ENCODE assay signal across 18 cellular contexts in the genomic region with DNA sequence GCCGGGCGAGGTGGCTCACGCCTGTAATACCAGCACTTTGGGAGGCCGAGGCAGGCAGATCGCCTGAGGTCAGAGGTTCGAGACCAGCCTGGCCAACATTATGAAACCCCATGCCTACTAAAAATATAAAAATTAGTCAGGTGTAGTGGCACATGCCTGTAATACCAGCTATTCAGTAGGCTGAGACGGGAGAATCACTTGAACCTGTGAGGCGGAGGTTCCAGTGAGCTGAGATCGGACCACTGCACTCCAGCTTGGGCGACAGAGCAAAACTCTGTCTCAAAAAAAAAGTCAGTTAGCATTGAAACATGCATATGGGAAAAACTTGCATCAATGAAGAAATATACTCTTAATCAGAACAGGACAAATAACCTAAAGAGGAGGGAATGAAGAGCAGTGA. TPM values are rescaled to one million over a fixed set of nuclear protein-coding genes. Genes with fewer than 3 reads are reported as not detected.
DNase-seq lines count a peak whose midpoint lies in the region; ATAC-seq and TF ChIP-seq lines count a peak whose summit lies in the region.
"Had no signal": no experiment of that assay in that cellular context is flagged by ENCODE, and none has a peak within 500 bp of the region (broad histone marks: within the 10 kb centered on the region; RNA-seq: fewer than 3 reads in every experiment).

No MANE protein-coding gene starts in this region.

- H3K4me1 ChIP-seq in Caco-2 = peaks cover 7% of the 10 kb centered on the region
- peaks cover 21% of the 10 kb centered on the region for H3K4me1 ChIP-seq in RWPE2 (ENCODE audit: insufficient read depth, poor library complexity, severe bottlenecking)
- H3K4me1 ChIP-seq: transverse colon had no signal

- DNase-seq in Caco-2 (no peak), RWPE2 (ENCODE audit: low spot score) (no peak), natural killer cell (no peak), SW480 (ENCODE audit: low spot score) (no peak), NCI-H146 treated with DMSO at 0.1 percent for 48 hours (lab: John Stamatoyannopoulos, UW; ENCODE audit: unreplicated experiment) (no peak)
- DNase-seq in effector memory CD8-positive, alpha-beta T cell = no peak
- DNase-seq: activated CD4-positive, CD25-positive, alpha-beta regulatory T cell; activated T-cell treated with anti-CD3 and anti-CD28 coated beads, Interleukin-2, amount 50 U/mL, for 4 hours; aorta; C1 segment of cervical spinal cord; DMS53; mesendoderm; NCI-H1436; nucleus accumbens; stimulated activated CD4-positive, alpha-beta T cell treated with anti-CD3 and anti-CD28 coated beads, Interleukin-4, amount 100 ng/mL, for 1 hour; transverse colon had no signal

- intact Hi-C loops in Caco-2 (cut with micrococcal nuclease; ENCODE audit: unreplicated experiment) = no loop called here
- intact Hi-C loops in natural killer cell (cut with micrococcal nuclease) = no loop called here

- peaks cover 23% of the 10 kb centered on the region for H3K4me1 Mint-ChIP-seq in Caco-2 (ENCODE audit: low read depth, unreplicated experiment)
- H3K4me1 Mint-ChIP-seq in effector memory CD8-positive, alpha-beta T cell (ENCODE audit: low read depth in 2 of 2) = peaks cover 12 to 39% of the 10 kb centered on the region in 2 donors
- H3K4me1 Mint-ChIP-seq in natural killer cell = peaks cover 41 to 48% of the 10 kb centered on the region in 2 donors

- peak overlapping the region; percentile 17 for H3K4me3 Mint-ChIP-seq in Caco-2 (ENCODE audit: unreplicated experiment)
- peak overlapping the region in 1 of 2 donors; percentile 4 for H3K4me3 Mint-ChIP-seq in effector memory CD8-positive, alpha-beta T cell
- H3K4me3 Mint-ChIP-seq in natural killer cell = no peak overlapping the region
- H3K4me3 Mint-ChIP-seq: activated T-cell treated with anti-CD3 and anti-CD28 coated beads, Interleukin-2, amount 50 U/mL, for 4 hours had no signal

- H3K27ac Mint-ChIP-seq in Caco-2 (ENCODE audit: unreplicated experiment) = peak overlapping the region; percentile 35
- H3K27ac Mint-ChIP-seq in effector memory CD8-positive, alpha-beta T cell = peak overlapping the region; percentile 81 to 90
- H3K27ac Mint-ChIP-seq in natural killer cell = peak overlapping the region; percentile 65 to 73

- ATAC-seq in RWPE2 (ENCODE audit: low read depth) (no peak), natural killer cell (no peak), HG03460 (IDR thresholded peaks at IDR 0.05; ENCODE audit: unreplicated experiment) (no peak)
- no peak for ATAC-seq in effector memory CD8-positive, alpha-beta T cell (replicated peaks)
- ATAC-seq: activated T-cell treated with anti-CD3 and anti-CD28 coated beads, Interleukin-2, amount 50 U/mL, for 4 hours had no signal

- no TSS peak for BruUV-seq in Caco-2 (replicated peaks; lab: Mats Ljungman, UMichigan)

- TF ChIP-seq CTCF in Caco-2 (IDR thresholded peaks at IDR 0.05; ENCODE audit: insufficient read depth in 1 of 2, low read depth in 1 of 2, low read length in 1 of 2, severe bottlenecking in 1 of 2, unreplicated experiment in 1 of 2) (no peak), RWPE2 (IDR thresholded peaks at IDR 0.05; ENCODE audit: poor library complexity, severe bottlenecking) (no peak), natural killer cell (IDR thresholded peaks at IDR 0.05) (no peak)

- H3K27me3 ChIP-seq in Caco-2 (replicated peaks; ENCODE audit: control insufficient read depth, insufficient read depth, low read length) (no peaks in the 10 kb centered on the region), RWPE2 (ENCODE audit: insufficient read depth, poor library complexity, severe bottlenecking) (no peaks in the 10 kb centered on the region)
- H3K27me3 ChIP-seq: transverse colon had no signal

- H3K9me3 Mint-ChIP-seq in Caco-2 (ENCODE audit: unreplicated experiment) (peaks cover 25% of the 10 kb centered on the region), natural killer cell (peaks cover 4 to 8% of the 10 kb centered on the region in 2 donors)
- H3K9me3 Mint-ChIP-seq in effector memory CD8-positive, alpha-beta T cell = peaks cover 4 to 12% of the 10 kb centered on the region in 2 donors

- H3K36me3 ChIP-seq in Caco-2 (ENCODE audit: control insufficient read depth, insufficient read depth, low read length) = peaks cover 1% of the 10 kb centered on the region
- peaks cover 9% of the 10 kb centered on the region; the same call in 1 of the 2 replicates for H3K36me3 ChIP-seq in RWPE2 (ENCODE audit: low read depth)

- H3K9me3 ChIP-seq in Caco-2 = peaks cover 36% of the 10 kb centered on the region
- peaks cover 2% of the 10 kb centered on the region for H3K9me3 ChIP-seq in RWPE2 (ENCODE audit: severe bottlenecking)
- H3K9me3 ChIP-seq: transverse colon had no signal

- H3K36me3 Mint-ChIP-seq in Caco-2 (ENCODE audit: insufficient read depth, unreplicated experiment) (peaks cover 99% of the 10 kb centered on the region), natural killer cell (peaks cover 39% of the 10 kb centered on the region)
- peaks cover 63% of the 10 kb centered on the region for H3K36me3 Mint-ChIP-seq in effector memory CD8-positive, alpha-beta T cell (ENCODE audit: insufficient read depth)

- POLR2A ChIA-PET in Caco-2 (lab: Charles Lee) = no interaction called here

- no peaks in the 10 kb centered on the region for H3K27me3 Mint-ChIP-seq in Caco-2 (ENCODE audit: insufficient read depth, unreplicated experiment)
- no peaks in the 10 kb centered on the region for H3K27me3 Mint-ChIP-seq in effector memory CD8-positive, alpha-beta T cell
- no peaks in the 10 kb centered on the region for H3K27me3 Mint-ChIP-seq in natural killer cell (ENCODE audit: low read depth in 2 of 2)

- H3K4me3 ChIP-seq in Caco-2 (ENCODE audit: low read depth, low read length) = no peak overlapping the region
- H3K4me3 ChIP-seq in RWPE2 (ENCODE audit: severe bottlenecking) = no peak overlapping the region
- H3K4me3 ChIP-seq: coronary artery, transverse colon had no signal

- H3K27ac ChIP-seq in RWPE2 (ENCODE audit: poor library complexity, severe bottlenecking) = peak overlapping the region; percentile 78
- H3K27ac ChIP-seq: coronary artery, transverse colon had no signal

- CTCF ChIA-PET in Caco-2 (lab: Charles Lee) = interaction anchor here (0.7 kb wide), 1 partner anchor 30 kb away, joined by 4 read pairs; a partner anchor contains a TSS

RNA-seq across cellular contexts. Expression of a gene that starts 30.4 kb away (rescaled TPM):
- total RNA-seq in Caco-2 (2022) = 110 and 118 TPM in 2 replicates
- total RNA-seq in natural killer cell = 100 to 1,000 TPM; 144 to 209 (median 184) TPM

Comparison
In these comparisons a context has a peak if more than half of its experiments do, and no peak if none do; other contexts are left out.
1. H3K27ac Mint-ChIP-seq: peak in every context shown above with its lines; median percentile 86 in effector memory CD8-positive, alpha-beta T cell; 69 in natural killer cell; 35 in Caco-2.